ENCODE assay signal across 33 cellular contexts in genomic region chr1:226463925-226464598, GRCh38.
"Had no signal": no experiment of that assay in that cellular context is flagged by ENCODE, and none has a peak within 500 bp of the region (broad histone marks: within the 10 kb centered on the region; RNA-seq: fewer than 3 reads in every experiment).

No MANE protein-coding gene starts in this region.

- DNase-seq: activated B cell treated with CpG ODN at 0.5 μM for 24 hours; activated CD4-positive, alpha-beta memory T cell treated with anti-CD3 and anti-CD28 coated beads for 36 hours; activated CD4-positive, alpha-beta T cell treated with anti-CD3 and anti-CD28 coated beads for 4 hours; activated CD4-positive, alpha-beta T cell treated with anti-CD3 and anti-CD28 coated beads, Interleukin-2, amount 10 ng/mL, durations not matched to agents 24 days and 14 days; activated CD4-positive, alpha-beta T cell treated with anti-CD3 and anti-CD28 coated beads, Interleukin-2, amount 50 U/mL, for 1 hour; activated CD4-positive, alpha-beta T cell treated with anti-CD3 and anti-CD28 coated beads, Interleukin-2, amount 50 U/mL, for 4 hours; activated CD4-positive, CD25-positive, alpha-beta regulatory T cell treated with anti-CD3 and anti-CD28 coated beads, Interleukin-2, amount 50 U/mL, for 72 hours; activated CD8-positive, alpha-beta memory T cell treated with anti-CD3 and anti-CD28 coated beads, Interleukin-2, amount 50 U/mL, for 4 hours; activated effector memory CD4-positive, alpha-beta T cell treated with anti-CD3 and anti-CD28 coated beads, Interleukin-2, amount 50 U/mL, for 16 hours; activated gamma-delta T cell treated with Interleukin-2 at 50 U/mL for 16 hours; activated naive CD4-positive, alpha-beta T cell; activated naive CD4-positive, alpha-beta T cell treated with anti-CD3 and anti-CD28 coated beads for 36 hours; activated naive CD4-positive, alpha-beta T cell treated with anti-CD3 and anti-CD28 coated beads, Interleukin-2, amount 50 U/mL, for 16 hours; activated naive CD8-positive, alpha-beta T cell treated with anti-CD3 and anti-CD28 coated beads for 36 hours; activated T-cell treated with anti-CD3 and anti-CD28 coated beads for 4 hours; activated T-cell treated with anti-CD3 and anti-CD28 coated beads, Interleukin-2, amount 50 U/mL, for 1 hour; activated T-cell treated with anti-CD3 and anti-CD28 coated beads, Interleukin-2, amount 50 U/mL, for 4 hours; activated T-cell treated with anti-CD3 and anti-CD28 coated beads, Interleukin-2, amount 50 U/mL, for 72 hours; amniotic stem cell; aorta; body of pancreas; brain microvascular endothelial cell; central memory CD4-positive, alpha-beta T cell; T-helper 1 cell; T-helper 9 cell had no signal

- H3K9me3 ChIP-seq: adrenal gland had no signal

- H3K27ac ChIP-seq: adrenal gland, body of pancreas, brain microvascular endothelial cell, breast epithelium, VCaP had no signal

- ATAC-seq: activated CD8-positive, alpha-beta T cell treated with anti-CD3 and anti-CD28 coated beads for 36 hours; activated naive CD4-positive, alpha-beta T cell treated with anti-CD3 and anti-CD28 coated beads, Interleukin-2, amount 50 U/mL, for 72 hours; activated T-cell treated with anti-CD3 and anti-CD28 coated beads, Interleukin-2, amount 50 U/mL, for 4 hours; activated T-cell treated with anti-CD3 and anti-CD28 coated beads, Interleukin-2, amount 50 U/mL, for 72 hours; activated T-helper 17 cell treated with anti-CD3 and anti-CD28 coated beads, Interleukin-2, amount 50 U/mL, for 72 hours; body of pancreas had no signal

- H3K4me1 ChIP-seq: adrenal gland, body of pancreas, breast epithelium had no signal

- FAIRE-seq: astrocyte, TTC549 had no signal

- H3K4me3 ChIP-seq: adrenal gland, body of pancreas, breast epithelium had no signal

- H3K36me3 ChIP-seq: adrenal gland, brain microvascular endothelial cell, breast epithelium had no signal
